9 cellular contexts compared by ENCODE assay signal in genomic region chr1:206738370-206739366, GRCh38. TPM values are rescaled to one million over a fixed set of nuclear protein-coding genes. Genes with fewer than 3 reads are reported as not detected.
A peak's percentile ranks its signal among the peaks of the same experiment; 100 is the strongest.
DNase-seq lines count a peak whose midpoint lies in the region; ATAC-seq, FAIRE-seq and TF ChIP-seq lines count a peak whose summit lies in the region.
"Had no signal": no experiment of that assay in that cellular context is flagged by ENCODE, and none has a peak within 500 bp of the region (broad histone marks: within the 10 kb centered on the region; RNA-seq: fewer than 3 reads in every experiment).

No MANE protein-coding gene starts in this region.

- WGBS in HepG2 (ENCODE audit: low lambda C conversion rate): 52% methylated on average over 3 of the region's 3 CpGs
- 67% methylated on average over 3 of the region's 3 CpGs for WGBS in right lobe of liver (ENCODE audit: insufficient coverage, low coverage, low lambda C conversion rate, missing lambda C conversion rate)

- H3K27ac ChIP-seq in HepG2 (ENCODE audit: extremely low read length, insufficient read depth, low read length): no peak overlapping the region
- no peak overlapping the region for H3K27ac ChIP-seq in right lobe of liver
- no peak overlapping the region for H3K27ac ChIP-seq in tibial artery

- no peak for TF ChIP-seq RAD21 in HepG2 (CRISPR knock-in tag; IDR thresholded peaks at IDR 0.05)

- H3K4me2 ChIP-seq in HepG2 (ENCODE audit: low read depth, low read length): no peak overlapping the region

- peak overlapping the region; percentile 26 for H3K4me3 Mint-ChIP-seq in activated CD8-positive, alpha-beta T cell treated with anti-CD3 and anti-CD28 coated beads for 36 hours

- TF ChIP-seq CTCF in HepG2 (CRISPR knock-in tag; IDR thresholded peaks at IDR 0.05) (peak; percentile 24; the same call in 1 of the 2 replicates), right lobe of liver (IDR thresholded peaks at IDR 0.05) (peak in 1 of 4 donors; percentile 10), mucosa of descending colon (IDR thresholded peaks at IDR 0.05) (no peak), tibial artery (IDR thresholded peaks at IDR 0.05) (no peak)
- TF ChIP-seq CTCF in activated CD8-positive, alpha-beta T cell treated with anti-CD3 and anti-CD28 coated beads for 36 hours (IDR thresholded peaks at IDR 0.05): no peak

- peak overlapping the region; percentile 87 for H3K27ac Mint-ChIP-seq in activated CD8-positive, alpha-beta T cell treated with anti-CD3 and anti-CD28 coated beads for 36 hours

- ATAC-seq in HepG2: peak; percentile 9; the same call in 2 of the 3 replicates
- ATAC-seq in right lobe of liver: no peak
- no peak for ATAC-seq in activated CD8-positive, alpha-beta T cell treated with anti-CD3 and anti-CD28 coated beads for 36 hours
- ATAC-seq in mucosa of descending colon: peak; percentile 24

- FAIRE-seq in HepG2 (lab: Jason Lieb, UNC): no peak

- H2AFZ ChIP-seq in HepG2 (ENCODE audit: low read length): no peak overlapping the region

- POLR2A ChIA-PET in HepG2 (lab: Yijun Ruan, JAX): no interaction called here
- POLR2A ChIA-PET in activated CD8-positive, alpha-beta T cell treated with anti-CD3 and anti-CD28 coated beads for 36 hours (lab: Charles Lee): interaction anchor here (0.6 to 2.4 kb wide), 12 partner anchors 20 to 84 kb away, joined by 3 to 9 read pairs (median 4); no protein-coding TSS in a partner anchor

- H3K4me1 ChIP-seq in HepG2 (ENCODE audit: insufficient read depth, low read length): no peaks in the 10 kb centered on the region
- peaks cover 0 to 12% (median 0%) of the 10 kb centered on the region in 4 donors for H3K4me1 ChIP-seq in right lobe of liver
- peaks cover 4% of the 10 kb centered on the region for H3K4me1 ChIP-seq in mucosa of descending colon (ENCODE audit: low read depth)
- peaks cover 0 to 13% (median 3%) of the 10 kb centered on the region in 4 donors for H3K4me1 ChIP-seq in tibial artery

- no peaks in the 10 kb centered on the region for H3K27me3 Mint-ChIP-seq in activated CD8-positive, alpha-beta T cell treated with anti-CD3 and anti-CD28 coated beads for 36 hours

- in situ Hi-C loops in HepG2 (cut with HindIII; ENCODE audit: extremely low pct_ligation_motif_present, low pct_unique_long_range_greater_than_20kb): loop anchor here (5.0 to 10.0 kb wide), 2 partner anchors 174 to 246 kb away; no protein-coding TSS in a partner anchor

- H3K9ac ChIP-seq in HepG2 (ENCODE audit: insufficient read depth, low read depth, low read length): no peak overlapping the region

- no TSS peak for BruUV-seq in HepG2 (replicated peaks; lab: Mats Ljungman, UMichigan)

- no peaks in the 10 kb centered on the region for H4K20me1 ChIP-seq in HepG2 (ENCODE audit: insufficient read depth, low read length)

- H3K79me2 ChIP-seq in HepG2 (ENCODE audit: insufficient read depth, low read length): no peaks in the 10 kb centered on the region

- H3K9me3 Mint-ChIP-seq in activated CD8-positive, alpha-beta T cell treated with anti-CD3 and anti-CD28 coated beads for 36 hours: no peaks in the 10 kb centered on the region

- CTCF ChIA-PET in HepG2 (lab: Yijun Ruan, JAX; ENCODE audit: low intra/inter-chr PET ratio, low total read pairs): no interaction called here
- CTCF ChIA-PET in activated CD8-positive, alpha-beta T cell treated with anti-CD3 and anti-CD28 coated beads for 36 hours (lab: Charles Lee): interaction anchor here (0.6 to 17.0 kb wide), 24 partner anchors 11 to 243 kb away, joined by 3 to 628 read pairs (median 5); partner anchors contain the start of genes FCMR and IL19

- H3K36me3 Mint-ChIP-seq in activated CD8-positive, alpha-beta T cell treated with anti-CD3 and anti-CD28 coated beads for 36 hours (ENCODE audit: low read depth): peaks cover 3% of the 10 kb centered on the region

- no peaks in the 10 kb centered on the region; a peak in 1 of 5 replicates for H3K36me3 ChIP-seq in HepG2 (replicated peaks in 1 of 2; ENCODE audit: control insufficient read depth in 1 of 2, insufficient read depth in 2 of 2, low read length in 2 of 2)
- H3K36me3 ChIP-seq in right lobe of liver: no peaks in the 10 kb centered on the region
- no peaks in the 10 kb centered on the region for H3K36me3 ChIP-seq in mucosa of descending colon (ENCODE audit: low read depth)
- H3K36me3 ChIP-seq in tibial artery: peaks cover 5 to 32% (median 20%) of the 10 kb centered on the region in 3 donors

- TF ChIP-seq EP300 in HepG2 (IDR thresholded peaks at IDR 0.05; ENCODE audit: low read depth in 2 of 2, low read length in 2 of 2) (no peak), HepG2 (CRISPR knock-in tag; IDR thresholded peaks at IDR 0.05; ENCODE audit: borderline replicate concordance) (no peak)

- peaks cover 89% of the 10 kb centered on the region for H3K4me1 Mint-ChIP-seq in activated CD8-positive, alpha-beta T cell treated with anti-CD3 and anti-CD28 coated beads for 36 hours (ENCODE audit: low read depth)

- DNase-seq in HepG2 (ENCODE audit: low spot score) (peak; percentile 17), right lobe of liver (no peak), HuH-7.5 (ENCODE audit: low spot score) (peak; percentile 42), mucosa of descending colon (no peak), tibial artery (no peak), hypothalamus (lab: John Stamatoyannopoulos, UW) (no peak), NCI-H1694 treated with DMSO at 0.1 percent for 48 hours (lab: John Stamatoyannopoulos, UW) (no peak)
- peak; percentile 34 for DNase-seq in activated CD8-positive, alpha-beta T cell treated with anti-CD3 and anti-CD28 coated beads for 36 hours

- TF ChIP-seq POLR2A in HepG2 (IDR thresholded peaks at IDR 0.05; ENCODE audit: insufficient read depth in 1 of 2, low read depth in 2 of 2, low read length in 2 of 2) (no peak), right lobe of liver (IDR thresholded peaks at IDR 0.05) (no peak)

- intact Hi-C loops in HepG2 (cut with micrococcal nuclease; ENCODE audit: unreplicated experiment): loop anchor here (10.0 kb wide), 1 partner anchor 336 kb away; no protein-coding TSS in a partner anchor
- intact Hi-C loops in right lobe of liver (cut with DNase I): loop anchor here (10.0 kb wide), 1 partner anchor 176 kb away; no protein-coding TSS in a partner anchor
- intact Hi-C loops in activated CD8-positive, alpha-beta T cell treated with anti-CD3 and anti-CD28 coated beads for 36 hours (cut with micrococcal nuclease): loop anchor here (1.0 to 5.0 kb wide), 4 partner anchors 30 to 174 kb away; no protein-coding TSS in a partner anchor
- intact Hi-C loops in mucosa of descending colon (cut with DNase I, micrococcal nuclease): loop anchor here in 1 of 2 donors (10.0 kb wide), 1 partner anchor 176 kb away; no protein-coding TSS in a partner anchor
- intact Hi-C loops in tibial artery (cut with DNase I; ENCODE audit: low total_unique reads): loop anchor here (10.0 kb wide), 1 partner anchor 176 kb away; no protein-coding TSS in a partner anchor

- H3K4me3 ChIP-seq in HepG2 (replicated peaks in 1 of 3; ENCODE audit: insufficient read depth in 1 of 3, low read depth in 2 of 3, low read length in 3 of 3) (no peak overlapping the region), right lobe of liver (no peak overlapping the region), mucosa of descending colon (no peak overlapping the region), tibial artery (no peak overlapping the region)

- no peaks in the 10 kb centered on the region for H3K9me3 ChIP-seq in HepG2 (ENCODE audit: low read length)
- no peaks in the 10 kb centered on the region for H3K9me3 ChIP-seq in right lobe of liver
- H3K9me3 ChIP-seq in mucosa of descending colon: no peaks in the 10 kb centered on the region
- H3K9me3 ChIP-seq in tibial artery: no peaks in the 10 kb centered on the region

- peaks cover 0 to 5% of the 10 kb centered on the region in 2 experiments; a peak in 1 of 5 replicates for H3K27me3 ChIP-seq in HepG2 (ENCODE audit: control insufficient read depth in 1 of 2, insufficient read depth in 2 of 2, low read length in 2 of 2)
- no peaks in the 10 kb centered on the region for H3K27me3 ChIP-seq in right lobe of liver
- H3K27me3 ChIP-seq in tibial artery: no peaks in the 10 kb centered on the region

RNA-seq across cellular contexts. Expression of gene IL19, which starts 31.9 kb away (rescaled TPM):
- total RNA-seq in HepG2 (2016; rRNA removed; fragmentation: Illumina TruSeq; extraction: Trizol) (not detected in 2 replicates), right lobe of liver (not detected), mucosa of descending colon (not detected)
- not detected in 2 replicates for total RNA-seq in HepG2 (2016; cell fraction: cytosol; rRNA removed; fragmentation: Illumina TruSeq; extraction: Trizol; ENCODE audit: low read depth)
- total RNA-seq in HepG2 (2016; cell fraction: insoluble cytoplasmic fraction; rRNA removed; fragmentation: Illumina TruSeq; extraction: Trizol): not detected in 2 replicates
- not detected in 2 replicates for total RNA-seq in HepG2 (2016; cell fraction: membrane; rRNA removed; fragmentation: Illumina TruSeq; extraction: Trizol)
- total RNA-seq in HepG2 (2016; cell fraction: nucleus; rRNA removed; fragmentation: Illumina TruSeq; extraction: Trizol): not detected in 2 replicates
- polyA plus RNA-seq in HepG2 (2011; rRNA removed): not detected in 2 replicates
- polyA plus RNA-seq in HepG2 (2011; cell fraction: cytosol; rRNA removed): not detected in 2 replicates
- polyA plus RNA-seq in HepG2 (2011; cell fraction: nucleus; rRNA removed): not detected in 2 replicates
- not detected in 2 replicates for polyA plus RNA-seq in HepG2 (2012)
- not detected in 2 replicates for polyA plus RNA-seq in HepG2 (2016; cell fraction: cytosol; fragmentation: Illumina TruSeq; extraction: Trizol; ENCODE audit: low read depth)
- polyA plus RNA-seq in HepG2 (2016; cell fraction: insoluble cytoplasmic fraction; fragmentation: Illumina TruSeq; extraction: Trizol; ENCODE audit: low read depth): not detected in 2 replicates
- polyA plus RNA-seq in HepG2 (2016; cell fraction: membrane; fragmentation: Illumina TruSeq; extraction: Trizol; ENCODE audit: low read depth): not detected in 2 replicates
- polyA plus RNA-seq in HepG2 (2016; cell fraction: nucleus; fragmentation: Illumina TruSeq; extraction: Trizol; ENCODE audit: insufficient read depth, low read depth): not detected in 2 replicates
- not detected in 2 replicates for polyA minus RNA-seq in HepG2 (2011; rRNA and poly(A)+ RNA removed; ENCODE audit: low replicate concordance)
- polyA minus RNA-seq in HepG2 (2011; cell fraction: cytosol; rRNA and poly(A)+ RNA removed): not detected in 2 replicates
- not detected in 2 replicates for polyA minus RNA-seq in HepG2 (2011; cell fraction: nucleus; rRNA and poly(A)+ RNA removed)
- not detected for total RNA-seq in activated CD8-positive, alpha-beta T cell treated with anti-CD3 and anti-CD28 coated beads for 36 hours
- total RNA-seq: dermis microvascular lymphatic vessel endothelial cell had no signal

RNA-seq across cellular contexts. Expression of gene IL10, which starts 33.6 kb away (rescaled TPM):
- not detected in 2 replicates for total RNA-seq in HepG2 (2016; rRNA removed; fragmentation: Illumina TruSeq; extraction: Trizol)
- not detected in 2 replicates for total RNA-seq in HepG2 (2016; cell fraction: cytosol; rRNA removed; fragmentation: Illumina TruSeq; extraction: Trizol; ENCODE audit: low read depth)
- total RNA-seq in HepG2 (2016; cell fraction: insoluble cytoplasmic fraction; rRNA removed; fragmentation: Illumina TruSeq; extraction: Trizol): not detected in 2 replicates
- not detected in 2 replicates for total RNA-seq in HepG2 (2016; cell fraction: membrane; rRNA removed; fragmentation: Illumina TruSeq; extraction: Trizol)
- total RNA-seq in HepG2 (2016; cell fraction: nucleus; rRNA removed; fragmentation: Illumina TruSeq; extraction: Trizol): not detected in 2 replicates
- polyA plus RNA-seq in HepG2 (2011; rRNA removed): not detected in 2 replicates
- polyA plus RNA-seq in HepG2 (2011; cell fraction: cytosol; rRNA removed): not detected in 2 replicates
- polyA plus RNA-seq in HepG2 (2011; cell fraction: nucleus; rRNA removed): not detected in 2 replicates
- polyA plus RNA-seq in HepG2 (2012): not detected in 2 replicates
- not detected in 2 replicates for polyA plus RNA-seq in HepG2 (2016; cell fraction: cytosol; fragmentation: Illumina TruSeq; extraction: Trizol; ENCODE audit: low read depth)
- not detected in 2 replicates for polyA plus RNA-seq in HepG2 (2016; cell fraction: insoluble cytoplasmic fraction; fragmentation: Illumina TruSeq; extraction: Trizol; ENCODE audit: low read depth)
- not detected in 2 replicates for polyA plus RNA-seq in HepG2 (2016; cell fraction: membrane; fragmentation: Illumina TruSeq; extraction: Trizol; ENCODE audit: low read depth)
- not detected in 2 replicates for polyA plus RNA-seq in HepG2 (2016; cell fraction: nucleus; fragmentation: Illumina TruSeq; extraction: Trizol; ENCODE audit: insufficient read depth, low read depth)
- polyA minus RNA-seq in HepG2 (2011; rRNA and poly(A)+ RNA removed; ENCODE audit: low replicate concordance): not detected in 2 replicates
- polyA minus RNA-seq in HepG2 (2011; cell fraction: cytosol; rRNA and poly(A)+ RNA removed): not detected in 2 replicates
- not detected in 2 replicates for polyA minus RNA-seq in HepG2 (2011; cell fraction: nucleus; rRNA and poly(A)+ RNA removed)
- 1 to 10 TPM in 1 of 6 experiments, under 1 TPM in 3, not detected in 2; 0.26 to 2.2 (median 0.63) TPM for total RNA-seq in right lobe of liver
- total RNA-seq in activated CD8-positive, alpha-beta T cell treated with anti-CD3 and anti-CD28 coated beads for 36 hours: under 1 TPM in 1 of 2 experiments, not detected in 1; 0.32 TPM
- total RNA-seq in mucosa of descending colon: 1 to 10 TPM; 1.0 to 2.9 (median 2.8) TPM
- total RNA-seq: dermis microvascular lymphatic vessel endothelial cell had no signal

RNA-seq across cellular contexts. Expression of gene MAPKAPK2, which starts 54.0 kb away (rescaled TPM):
- total RNA-seq in HepG2 (2016; rRNA removed; fragmentation: Illumina TruSeq; extraction: Trizol) (14.5 and 16.6 TPM in 2 replicates), right lobe of liver (10 to 100 TPM; 25.6 to 46.6 (median 34.0) TPM), mucosa of descending colon (10 to 100 TPM; 68.4 to 75.2 (median 72.1) TPM)
- 11.7 and 13.0 TPM in 2 replicates for total RNA-seq in HepG2 (2016; cell fraction: cytosol; rRNA removed; fragmentation: Illumina TruSeq; extraction: Trizol; ENCODE audit: low read depth)
- total RNA-seq in HepG2 (2016; cell fraction: insoluble cytoplasmic fraction; rRNA removed; fragmentation: Illumina TruSeq; extraction: Trizol): 11.8 and 16.6 TPM in 2 replicates
- total RNA-seq in HepG2 (2016; cell fraction: membrane; rRNA removed; fragmentation: Illumina TruSeq; extraction: Trizol): 26.9 and 28.5 TPM in 2 replicates
- 15.3 TPM in 2 replicates for total RNA-seq in HepG2 (2016; cell fraction: nucleus; rRNA removed; fragmentation: Illumina TruSeq; extraction: Trizol)
- polyA plus RNA-seq in HepG2 (2011; rRNA removed): 34.0 and 40.1 TPM in 2 replicates
- polyA plus RNA-seq in HepG2 (2011; cell fraction: cytosol; rRNA removed): 28.8 and 30.9 TPM in 2 replicates
- 60.6 and 63.0 TPM in 2 replicates for polyA plus RNA-seq in HepG2 (2011; cell fraction: nucleus; rRNA removed)
- 17.3 and 31.0 TPM in 2 replicates for polyA plus RNA-seq in HepG2 (2012)
- 13.8 and 14.2 TPM in 2 replicates for polyA plus RNA-seq in HepG2 (2016; cell fraction: cytosol; fragmentation: Illumina TruSeq; extraction: Trizol; ENCODE audit: low read depth)
- 17.8 and 22.4 TPM in 2 replicates for polyA plus RNA-seq in HepG2 (2016; cell fraction: insoluble cytoplasmic fraction; fragmentation: Illumina TruSeq; extraction: Trizol; ENCODE audit: low read depth)
- polyA plus RNA-seq in HepG2 (2016; cell fraction: membrane; fragmentation: Illumina TruSeq; extraction: Trizol; ENCODE audit: low read depth): 32.7 and 35.8 TPM in 2 replicates
- polyA plus RNA-seq in HepG2 (2016; cell fraction: nucleus; fragmentation: Illumina TruSeq; extraction: Trizol; ENCODE audit: insufficient read depth, low read depth): 41.1 and 43.4 TPM in 2 replicates
- polyA minus RNA-seq in HepG2 (2011; rRNA and poly(A)+ RNA removed; ENCODE audit: low replicate concordance): 50.0 and 68.4 TPM in 2 replicates
- 15.6 and 16.3 TPM in 2 replicates for polyA minus RNA-seq in HepG2 (2011; cell fraction: cytosol; rRNA and poly(A)+ RNA removed)
- 24.2 and 25.9 TPM in 2 replicates for polyA minus RNA-seq in HepG2 (2011; cell fraction: nucleus; rRNA and poly(A)+ RNA removed)
- total RNA-seq in activated CD8-positive, alpha-beta T cell treated with anti-CD3 and anti-CD28 coated beads for 36 hours: 10 to 100 TPM; 50.4 to 51.4 TPM

Comparison
In these comparisons a context has a peak if more than half of its experiments do, and no peak if none do; other contexts are left out.
1. ATAC-seq: peak in HepG2 (single experiment) and mucosa of descending colon (single experiment); none in right lobe of liver (0 of 4) and activated CD8-positive, alpha-beta T cell treated with anti-CD3 and anti-CD28 coated beads for 36 hours (single experiment).
2. DNase-seq: peak in HepG2 (single experiment), HuH-7.5 (single experiment) and activated CD8-positive, alpha-beta T cell treated with anti-CD3 and anti-CD28 coated beads for 36 hours (single experiment); none in right lobe of liver (0 of 3), mucosa of descending colon (0 of 3), tibial artery (0 of 2), hypothalamus (0 of 51) and NCI-H1694 treated with DMSO at 0.1 percent for 48 hours (single experiment).